1 cellular context compared by ENCODE assay signal in genomic region chr4:77078401-77078800, GRCh38.
TF ChIP-seq lines count a peak whose summit lies in the region.

No MANE protein-coding gene starts in this region.

TF ChIP-seq in H1, 55 proteins besides CTCF, POLR2A, EP300 and RAD21:
- TF ChIP-seq PHF8 (conservative IDR thresholded peaks at IDR 0.05; ENCODE audit: low read depth, low read length) (no peak), CHD1 (IDR thresholded peaks at IDR 0.05; ENCODE audit: low read depth, low read length) (no peak), CEBPB (IDR thresholded peaks at IDR 0.05; ENCODE audit: low read depth, low read length) (peak; percentile 81; the same call in 1 of the 2 replicates)
